8 cellular contexts compared by ENCODE assay signal in the genomic region with DNA sequence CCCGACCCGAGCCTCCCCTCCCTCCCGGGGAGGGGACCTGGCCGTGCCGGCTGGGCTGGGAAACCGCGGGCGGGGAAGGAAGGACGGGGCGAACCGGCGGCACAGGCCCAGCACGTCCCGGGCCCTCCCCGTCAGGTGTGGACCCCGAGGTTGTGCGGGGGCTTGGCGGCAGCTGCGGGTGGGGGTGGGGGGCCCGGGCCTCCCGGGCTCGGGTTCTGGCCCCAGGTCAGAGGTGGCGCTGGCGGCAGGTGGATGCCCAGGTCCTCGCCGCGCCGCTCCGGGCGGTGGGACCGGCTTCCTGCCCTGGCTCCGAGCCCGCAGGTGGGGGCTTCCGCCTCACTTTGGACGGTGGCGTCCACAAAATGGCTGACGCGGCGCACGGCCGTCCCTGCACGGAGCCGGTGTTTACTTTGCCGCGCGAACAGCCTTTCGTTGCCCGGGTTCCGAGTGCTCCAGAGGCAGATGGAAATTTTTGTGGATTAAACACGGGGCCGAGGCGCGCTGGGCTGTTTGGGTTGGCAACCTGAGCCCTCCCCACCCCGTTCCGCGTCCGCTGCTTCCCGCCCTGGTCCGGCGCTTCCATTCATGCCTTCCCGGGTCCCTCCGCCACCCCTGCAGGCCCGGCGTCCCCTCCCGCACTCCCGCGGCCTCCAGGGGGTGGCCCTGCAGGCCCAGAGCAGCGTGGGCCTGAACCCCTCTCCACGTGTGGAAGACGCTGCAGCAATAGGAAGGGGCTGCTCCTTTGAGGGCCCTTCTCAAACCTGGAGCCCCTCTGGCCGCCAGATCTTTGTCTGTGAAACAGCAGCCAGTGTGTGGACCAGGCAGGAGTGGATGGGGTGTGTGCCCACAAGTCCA.
DNase-seq lines count a peak whose midpoint lies in the region; ATAC-seq and TF ChIP-seq lines count a peak whose summit lies in the region.

No MANE protein-coding gene starts in this region.

- H3K27ac Mint-ChIP-seq in CD8-positive, alpha-beta T cell = peak overlapping the region; percentile 45
- H3K27ac Mint-ChIP-seq in activated T-cell treated with anti-CD3 and anti-CD28 coated beads, Interleukin-2, amount 50 U/mL, for 72 hours = peak overlapping the region; percentile 42

- no peak for TF ChIP-seq CTCF in CD8-positive, alpha-beta T cell (IDR thresholded peaks at IDR 0.05)
- peak in 2 of 12 donors; percentile 3 to 8 for TF ChIP-seq CTCF in heart left ventricle (IDR thresholded peaks at IDR 0.05)

- no peaks in the 10 kb centered on the region for H3K36me3 ChIP-seq in CD8-positive, alpha-beta T cell (ENCODE audit: insufficient read depth, low read length)
- H3K36me3 ChIP-seq in heart left ventricle (peaks cover 0 to 5% (median 0%) of the 10 kb centered on the region in 9 donors), rectal smooth muscle tissue (ENCODE audit: control insufficient read depth, insufficient read depth, low read length) (no peaks in the 10 kb centered on the region)

- POLR2A ChIA-PET in CD8-positive, alpha-beta T cell (lab: Charles Lee) = no interaction called here

- no peaks in the 10 kb centered on the region for H3K9me3 Mint-ChIP-seq in CD8-positive, alpha-beta T cell
- no peaks in the 10 kb centered on the region for H3K9me3 Mint-ChIP-seq in activated T-cell treated with anti-CD3 and anti-CD28 coated beads, Interleukin-2, amount 50 U/mL, for 72 hours

- WGBS in heart left ventricle, 4 donors = 35 to 49% (median 39%) methylated on average over 27 to 71 of the region's 71 CpGs

- no peaks in the 10 kb centered on the region for H3K27me3 Mint-ChIP-seq in CD8-positive, alpha-beta T cell (ENCODE audit: low read depth)
- H3K27me3 Mint-ChIP-seq in activated T-cell treated with anti-CD3 and anti-CD28 coated beads, Interleukin-2, amount 50 U/mL, for 72 hours (ENCODE audit: low read depth) = no peaks in the 10 kb centered on the region

- peak overlapping the region; percentile 78 for H3K4me3 Mint-ChIP-seq in CD8-positive, alpha-beta T cell
- peak overlapping the region; percentile 82 to 85 for H3K4me3 Mint-ChIP-seq in activated T-cell treated with anti-CD3 and anti-CD28 coated beads, Interleukin-2, amount 50 U/mL, for 72 hours

- no peak for TF ChIP-seq POLR2A in heart left ventricle (IDR thresholded peaks at IDR 0.05)

- H3K9ac ChIP-seq in rectal smooth muscle tissue (ENCODE audit: low read length) = no peak overlapping the region

- peak overlapping the region; percentile 60 for H3K4me3 ChIP-seq in CD8-positive, alpha-beta T cell (ENCODE audit: low read depth, low read length)
- H3K4me3 ChIP-seq in heart left ventricle = peak overlapping the region; percentile 5 to 61 (median 52)
- H3K4me3 ChIP-seq in rectal smooth muscle tissue (ENCODE audit: low read length) = peak overlapping the region; percentile 66

- H3K27me3 ChIP-seq in CD8-positive, alpha-beta T cell (ENCODE audit: insufficient read depth, low read length) = no peaks in the 10 kb centered on the region
- no peaks in the 10 kb centered on the region for H3K27me3 ChIP-seq in heart left ventricle
- H3K27me3 ChIP-seq in rectal smooth muscle tissue (ENCODE audit: control insufficient read depth, insufficient read depth, low read length) = no peaks in the 10 kb centered on the region

- CTCF ChIA-PET in CD8-positive, alpha-beta T cell (lab: Charles Lee) = no interaction called here

- H3K9me3 ChIP-seq in CD8-positive, alpha-beta T cell (ENCODE audit: low read length) = no peaks in the 10 kb centered on the region
- H3K9me3 ChIP-seq in heart left ventricle = peaks cover 0 to 3% (median 0%) of the 10 kb centered on the region in 12 donors

- no peak overlapping the region for H3K27ac ChIP-seq in CD8-positive, alpha-beta T cell (ENCODE audit: low read depth, low read length)
- H3K27ac ChIP-seq in heart left ventricle (peak overlapping the region in 10 of 12 donors; percentile 14 to 67 (median 43)), rectal smooth muscle tissue (ENCODE audit: low read depth, low read length) (peak overlapping the region; percentile 21)

- H3K36me3 Mint-ChIP-seq in CD8-positive, alpha-beta T cell = peaks cover 2% of the 10 kb centered on the region
- H3K36me3 Mint-ChIP-seq in activated T-cell treated with anti-CD3 and anti-CD28 coated beads, Interleukin-2, amount 50 U/mL, for 72 hours (ENCODE audit: insufficient read depth in 2 of 2) = no peaks in the 10 kb centered on the region

- peaks cover 11% of the 10 kb centered on the region for H3K4me1 ChIP-seq in CD8-positive, alpha-beta T cell (ENCODE audit: insufficient read depth, low read length)
- H3K4me1 ChIP-seq in heart left ventricle (peaks cover 0 to 19% (median 4%) of the 10 kb centered on the region in 12 donors), rectal smooth muscle tissue (ENCODE audit: control insufficient read depth, insufficient read depth, low read length) (no peaks in the 10 kb centered on the region)

- H3K4me1 Mint-ChIP-seq in CD8-positive, alpha-beta T cell (ENCODE audit: low read depth) = peaks cover 4% of the 10 kb centered on the region
- H3K4me1 Mint-ChIP-seq in activated T-cell treated with anti-CD3 and anti-CD28 coated beads, Interleukin-2, amount 50 U/mL, for 72 hours (ENCODE audit: low read depth) = peaks cover 5% of the 10 kb centered on the region

- ATAC-seq in CD8-positive, alpha-beta T cell = peak; percentile 81
- ATAC-seq in activated T-cell treated with anti-CD3 and anti-CD28 coated beads, Interleukin-2, amount 50 U/mL, for 72 hours (replicated peaks in 1 of 2) = peak; percentile 81 to 85
- ATAC-seq in heart left ventricle = peak in 2 of 4 donors; percentile 9 to 38
- no peak for ATAC-seq in HG03565 (IDR thresholded peaks at IDR 0.05; ENCODE audit: unreplicated experiment)
- no peak for ATAC-seq in HG02610 (IDR thresholded peaks at IDR 0.05; ENCODE audit: unreplicated experiment)

- intact Hi-C loops in CD8-positive, alpha-beta T cell (cut with DNase I, micrococcal nuclease) = no loop called here
- intact Hi-C loops in heart left ventricle (cut with DNase I) = loop anchor here in 1 of 10 donors (5.0 kb wide), 1 partner anchor 94 kb away; the partner anchor contains the start of gene KCNQ1OT1

- peak in 5 of 7 experiments; percentile 22 to 72 (median 42) for DNase-seq in CD8-positive, alpha-beta T cell
- DNase-seq in activated T-cell treated with anti-CD3 and anti-CD28 coated beads, Interleukin-2, amount 50 U/mL, for 72 hours = peak; percentile 54 to 58
- DNase-seq in heart left ventricle = peak; percentile 29 to 63 (median 32)
- no peak for DNase-seq in A172 (ENCODE audit: low spot score)
- DNase-seq in AG20443 (ENCODE audit: low spot score) = no peak

Comparison
In these comparisons a context has a peak if more than half of its experiments do, and no peak if none do; other contexts are left out.
1. ATAC-seq: peak in CD8-positive, alpha-beta T cell (single experiment) and activated T-cell treated with anti-CD3 and anti-CD28 coated beads, Interleukin-2, amount 50 U/mL, for 72 hours (2 of 2); none in HG03565 (single experiment) and HG02610 (single experiment).
2. DNase-seq: peak in CD8-positive, alpha-beta T cell (5 of 7), activated T-cell treated with anti-CD3 and anti-CD28 coated beads, Interleukin-2, amount 50 U/mL, for 72 hours (2 of 2) and heart left ventricle (5 of 5); none in A172 (single experiment) and AG20443 (single experiment).
3. Peak in every context shown above with its lines, with median percentiles within 50 percentile points of each other: H3K4me3 ChIP-seq.